ENCODE assay signal across 16 cellular contexts in genomic region chr12:108787539-108787938, GRCh38.
"Had no signal": no experiment of that assay in that cellular context is flagged by ENCODE, and none has a peak within 500 bp of the region (broad histone marks: within the 10 kb centered on the region; RNA-seq: fewer than 3 reads in every experiment).

No MANE protein-coding gene starts in this region.

- H3K27ac Mint-ChIP-seq: activated naive CD8-positive, alpha-beta T cell treated with anti-CD3 and anti-CD28 coated beads for 36 hours; T-helper 2 cell treated with Interferon-gamma antibody and Interleukin-4, amounts not matched to agents 5 μg/mL and 100 μg/mL, for 36 hours had no signal

- H3K9me3 ChIP-seq: pancreas, tibial nerve, vagina had no signal

- H3K4me3 Mint-ChIP-seq: activated naive CD8-positive, alpha-beta T cell treated with anti-CD3 and anti-CD28 coated beads for 36 hours; central memory CD8-positive, alpha-beta T cell; T-helper 2 cell treated with Interferon-gamma antibody and Interleukin-4, amounts not matched to agents 5 μg/mL and 100 μg/mL, for 36 hours had no signal

- H3K4me1 ChIP-seq: pancreas, vagina had no signal

- DNase-seq: activated CD4-positive, alpha-beta T cell treated with anti-CD3 and anti-CD28 coated beads, Interleukin-2, amount 50 U/mL, for 4 hours; activated gamma-delta T cell treated with Interleukin-2 at 50 U/mL for 16 hours; activated naive CD8-positive, alpha-beta T cell treated with anti-CD3 and anti-CD28 coated beads for 36 hours; brain microvascular endothelial cell; cortex of kidney; midbrain; pancreas; stimulated activated CD4-positive, alpha-beta T cell treated with anti-CD3 and anti-CD28 coated beads, Interleukin-12 subunit alpha, Interleukin-12 subunit beta, amount 100 ng/mL, for 4 hours; stimulated activated CD4-positive, alpha-beta T cell treated with anti-CD3 and anti-CD28 coated beads, Interleukin-1b, Interleukin-23, amount 100 ng/mL, for 48 hours; stimulated activated naive CD4-positive, alpha-beta T cell treated with Interleukin-2 at 50 U/mL for 16 hours had no signal

- H3K27me3 ChIP-seq: brain microvascular endothelial cell, pancreas, tibial nerve, vagina had no signal

- H3K4me1 Mint-ChIP-seq: activated naive CD8-positive, alpha-beta T cell treated with anti-CD3 and anti-CD28 coated beads for 36 hours; central memory CD8-positive, alpha-beta T cell had no signal

- H3K27me3 Mint-ChIP-seq: activated naive CD8-positive, alpha-beta T cell treated with anti-CD3 and anti-CD28 coated beads for 36 hours; central memory CD8-positive, alpha-beta T cell had no signal

- H3K27ac ChIP-seq: brain microvascular endothelial cell, pancreas, SK-N-MC had no signal

- H3K9me3 Mint-ChIP-seq: activated naive CD8-positive, alpha-beta T cell treated with anti-CD3 and anti-CD28 coated beads for 36 hours; central memory CD8-positive, alpha-beta T cell; T-helper 2 cell treated with Interferon-gamma antibody and Interleukin-4, amounts not matched to agents 5 μg/mL and 100 μg/mL, for 36 hours had no signal

- H3K4me3 ChIP-seq: lung, pancreas, SK-N-MC, vagina had no signal
